Comparison of ENCODE assay signal across 3 cellular contexts in the genomic region with DNA sequence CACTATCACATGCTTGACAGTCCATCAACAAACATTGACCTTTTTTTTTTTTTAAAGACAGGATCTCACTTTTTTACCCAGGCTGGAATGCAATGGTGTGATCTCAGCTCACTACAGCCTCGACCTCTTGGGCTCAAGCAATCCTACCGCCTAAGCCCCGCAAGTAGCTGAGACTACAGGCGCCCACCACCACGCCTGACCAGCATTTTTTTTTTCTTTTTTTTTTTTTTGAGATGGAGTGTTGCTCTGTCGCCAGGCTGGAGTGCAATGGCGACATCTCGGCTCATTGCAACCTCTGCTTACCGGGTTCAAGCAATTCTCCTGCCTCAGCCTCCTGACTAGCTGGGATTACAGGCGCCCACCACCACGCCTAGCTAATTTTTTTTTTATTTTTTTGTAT. TPM values are rescaled to one million over a fixed set of nuclear protein-coding genes. Genes with fewer than 3 reads are reported as not detected.
"Had no signal": no experiment of that assay in that cellular context is flagged by ENCODE, and none has a peak within 500 bp of the region (broad histone marks: within the 10 kb centered on the region; RNA-seq: fewer than 3 reads in every experiment).

No MANE protein-coding gene starts in this region.

RNA-seq across cellular contexts. Expression of a gene that starts 21.9 kb away (rescaled TPM):
- total RNA-seq: M059J, PC-3 had no signal

RNA-seq across cellular contexts. Expression of a gene that starts 39.8 kb away (rescaled TPM):
- total RNA-seq: SJSA1 had no signal
